Comparison of ENCODE assay signal across 8 cellular contexts in the genomic region with DNA sequence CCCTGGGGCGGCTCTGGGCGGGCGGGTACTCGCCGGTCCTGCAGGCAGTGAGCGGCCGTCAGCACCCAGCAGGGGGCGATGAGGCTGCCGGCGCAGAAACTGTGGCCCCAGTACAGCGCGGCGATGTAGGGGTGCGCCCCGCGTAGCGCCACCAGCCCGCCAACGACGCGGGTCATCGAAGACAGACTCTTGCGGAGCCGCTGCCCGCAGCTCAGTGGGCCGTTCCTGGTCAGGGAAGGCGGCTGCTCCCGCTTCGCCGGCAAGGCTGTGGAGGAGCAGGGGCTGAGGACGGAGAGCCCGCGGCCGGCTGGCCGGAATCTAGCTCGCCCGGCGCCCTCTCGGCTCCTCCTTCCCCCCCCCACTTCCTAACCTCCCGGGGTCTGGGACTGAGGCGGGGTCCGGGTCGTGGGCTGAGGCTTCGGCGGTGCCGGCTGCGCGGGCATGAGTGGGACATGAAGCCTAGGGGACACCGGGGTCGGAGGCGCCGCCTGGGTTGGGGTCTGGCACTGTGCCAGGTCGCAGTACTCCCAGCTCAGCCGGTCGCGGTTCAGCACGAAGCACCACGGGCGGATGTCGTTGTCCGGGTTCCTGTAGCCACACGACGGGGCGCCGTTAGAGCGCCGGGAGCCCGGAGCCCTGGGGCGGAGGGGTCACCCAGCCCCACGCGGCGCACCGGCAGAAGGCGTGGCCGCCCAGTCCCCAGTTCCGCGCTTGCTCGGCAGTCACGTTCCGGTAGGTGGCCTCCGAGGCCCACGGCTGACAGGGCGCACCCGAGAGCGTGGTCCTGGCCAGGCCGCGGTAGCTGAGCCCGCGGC. TPM values are rescaled to one million over a fixed set of nuclear protein-coding genes. Genes with fewer than 3 reads are reported as not detected.
DNase-seq lines count a peak whose midpoint lies in the region; ATAC-seq, FAIRE-seq and TF ChIP-seq lines count a peak whose summit lies in the region.

No MANE protein-coding gene starts in this region.

- peaks cover 2% of the 10 kb centered on the region for H3K4me1 Mint-ChIP-seq in endodermal cell
- peaks cover 16% of the 10 kb centered on the region for H3K4me1 Mint-ChIP-seq in mesothelial cell of epicardium

- no peaks in the 10 kb centered on the region for H3K36me3 Mint-ChIP-seq in endodermal cell (ENCODE audit: low read depth)
- no peaks in the 10 kb centered on the region for H3K36me3 Mint-ChIP-seq in mesothelial cell of epicardium

- FAIRE-seq in GM19239 (lab: Jason Lieb, UNC) = peak; percentile 94

- no peak overlapping the region for H3K27ac Mint-ChIP-seq in endodermal cell
- H3K27ac Mint-ChIP-seq in mesothelial cell of epicardium = no peak overlapping the region

- ATAC-seq in HG03378 (IDR thresholded peaks at IDR 0.05; ENCODE audit: unreplicated experiment) = peak; percentile 61

- no peaks in the 10 kb centered on the region for H3K4me1 ChIP-seq in endodermal cell (ENCODE audit: control insufficient read depth, insufficient read depth, low read length)

- peaks cover 87% of the 10 kb centered on the region for H3K27me3 Mint-ChIP-seq in endodermal cell (ENCODE audit: insufficient read depth)
- H3K27me3 Mint-ChIP-seq in mesothelial cell of epicardium (ENCODE audit: low read depth) = peaks cover 70% of the 10 kb centered on the region

- H3K27ac ChIP-seq in endodermal cell (ENCODE audit: low read depth, low read length) = no peak overlapping the region

- H3K36me3 ChIP-seq in endodermal cell (ENCODE audit: control insufficient read depth, insufficient read depth, low read length) = no peaks in the 10 kb centered on the region

- WGBS in endodermal cell (ENCODE audit: insufficient coverage in 1 of 2, insufficient read length in 1 of 2), 2 experiments = 0 to 2% methylated on average over 17 to 89 of the region's 89 CpGs

- DNase-seq in CD1c-positive myeloid dendritic cell (ENCODE audit: extremely low spot score) (peak; percentile 91), GM19239 (ENCODE audit: insufficient read length, low spot score) (peak; percentile 93), NCI-H82 treated with DMSO at 0.1 percent for 48 hours (lab: John Stamatoyannopoulos, UW; ENCODE audit: unreplicated experiment) (peak; percentile 25), endodermal cell (peak; percentile 85), mesothelial cell of epicardium (ENCODE audit: low spot score in 2 of 2, unreplicated experiment in 2 of 2) (peak; percentile 50 to 77)
- DNase-seq in activated CD8-positive, alpha-beta memory T cell treated with anti-CD3 and anti-CD28 coated beads for 24 hours = peak; percentile 91
- DNase-seq in stimulated activated CD8-positive, alpha-beta memory T cell treated with anti-CD3 and anti-CD28 coated beads, Interleukin-15, amount 100 ng/mL, for 4 hours (ENCODE audit: low read depth in 2 of 2) = peak; percentile 73 to 76

- peak overlapping the region; percentile 54 for H3K4me3 Mint-ChIP-seq in endodermal cell
- peak overlapping the region; percentile 71 for H3K4me3 Mint-ChIP-seq in mesothelial cell of epicardium

- peak overlapping the region; percentile 64 for H3K4me3 ChIP-seq in endodermal cell (ENCODE audit: low read length)

- H3K9me3 Mint-ChIP-seq in endodermal cell (no peaks in the 10 kb centered on the region), mesothelial cell of epicardium (no peaks in the 10 kb centered on the region)

- TF ChIP-seq CTCF in endodermal cell (conservative IDR thresholded peaks at IDR 0.05) = peak; percentile 65
- TF ChIP-seq CTCF in mesothelial cell of epicardium (IDR thresholded peaks at IDR 0.05; ENCODE audit: unreplicated experiment) = peak; percentile 68

- no peak overlapping the region for H3K9ac ChIP-seq in endodermal cell (ENCODE audit: extremely low read depth, low read length, poor library complexity, severe bottlenecking)

- H3K9me3 ChIP-seq in endodermal cell (ENCODE audit: control insufficient read depth, low read length) = no peaks in the 10 kb centered on the region

- peaks cover 92% of the 10 kb centered on the region for H3K27me3 ChIP-seq in endodermal cell (ENCODE audit: control insufficient read depth, insufficient read depth, low read length, poor library complexity, severe bottlenecking)

RNA-seq across cellular contexts. Expression of a gene that starts 3.6 kb away (rescaled TPM):
- total RNA-seq in endodermal cell (not detected), mesothelial cell of epicardium (not detected in 3 replicates)
- polyA plus RNA-seq in endodermal cell (2013, experiment 1 of 2) = not detected
- not detected for polyA plus RNA-seq in endodermal cell (2013, experiment 2 of 2)

RNA-seq across cellular contexts. Expression of a gene that starts 5.3 kb away (rescaled TPM):
- total RNA-seq in endodermal cell = 1 to 10 TPM in 1 of 2 donors, under 1 TPM in 1; 0.95 to 2.9 TPM
- 0.75 TPM for polyA plus RNA-seq in endodermal cell (2013, experiment 1 of 2)
- 0.46 TPM for polyA plus RNA-seq in endodermal cell (2013, experiment 2 of 2)
- 2.1 to 2.7 TPM (median 2.3 TPM) in 3 replicates for total RNA-seq in mesothelial cell of epicardium

RNA-seq across cellular contexts. Expression of a gene that starts 19.8 kb away (rescaled TPM):
- total RNA-seq in endodermal cell (not detected), mesothelial cell of epicardium (not detected in 3 replicates)
- polyA plus RNA-seq in endodermal cell (2013, experiment 1 of 2) = not detected
- not detected for polyA plus RNA-seq in endodermal cell (2013, experiment 2 of 2)

RNA-seq across cellular contexts. Expression of a gene that starts 22.4 kb away (rescaled TPM):
- total RNA-seq in endodermal cell (10 to 100 TPM; 51.6 to 66.8 TPM), mesothelial cell of epicardium (44.9 to 48.2 TPM (median 45.3 TPM) in 3 replicates)
- 31.2 TPM for polyA plus RNA-seq in endodermal cell (2013, experiment 1 of 2)
- polyA plus RNA-seq in endodermal cell (2013, experiment 2 of 2) = 29.2 TPM

RNA-seq across cellular contexts. Expression of a gene that starts 42.6 kb away (rescaled TPM):
- total RNA-seq in endodermal cell = 1 to 10 TPM; 4.7 to 8.0 TPM
- 8.2 TPM for polyA plus RNA-seq in endodermal cell (2013, experiment 1 of 2)
- 8.7 TPM for polyA plus RNA-seq in endodermal cell (2013, experiment 2 of 2)
- 5.3 to 5.9 TPM (median 5.7 TPM) in 3 replicates for total RNA-seq in mesothelial cell of epicardium

Comparison
In these comparisons a context has a peak if more than half of its experiments do, and no peak if none do; other contexts are left out.
1. DNase-seq: peak in every context shown above with its lines; median percentile 93 in GM19239; 91 in CD1c-positive myeloid dendritic cell; 91 in activated CD8-positive, alpha-beta memory T cell treated with anti-CD3 and anti-CD28 coated beads for 24 hours; 85 in endodermal cell; 74 in stimulated activated CD8-positive, alpha-beta memory T cell treated with anti-CD3 and anti-CD28 coated beads, Interleukin-15, amount 100 ng/mL, for 4 hours; 64 in mesothelial cell of epicardium; 25 in NCI-H82 treated with DMSO at 0.1 percent for 48 hours.